ENCODE assay signal across 1 cellular context in the genomic region with DNA sequence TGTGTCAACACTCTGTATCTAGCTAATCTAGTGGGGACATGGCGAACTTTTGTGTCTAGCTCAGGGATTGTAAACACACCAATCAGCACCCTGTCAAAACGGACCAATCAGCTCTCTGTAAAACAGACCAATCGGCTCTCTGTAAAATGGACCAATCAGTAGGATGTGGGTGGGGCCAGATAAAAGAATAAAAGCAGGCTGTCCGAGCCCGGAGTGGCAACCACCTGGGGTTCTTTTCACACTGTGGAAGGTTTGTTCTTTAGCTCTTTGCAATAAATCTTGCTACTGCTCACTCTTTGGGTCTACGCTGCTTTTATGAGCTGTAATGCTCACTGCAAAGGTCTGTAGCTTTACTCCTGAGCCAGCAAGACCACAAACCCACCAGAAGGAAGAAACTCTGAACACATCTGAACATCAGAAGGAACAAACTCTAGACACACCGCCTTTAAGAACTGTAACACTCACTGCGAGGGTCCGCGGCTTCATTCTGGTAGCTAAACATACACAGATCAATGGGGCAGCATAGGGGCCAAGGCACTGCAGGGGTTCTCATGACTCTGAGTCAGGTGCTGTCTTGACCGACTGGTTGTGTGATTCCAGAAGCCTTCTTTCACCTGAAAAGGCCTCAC. TPM values are rescaled to one million over a fixed set of nuclear protein-coding genes. Genes with fewer than 3 reads are reported as not detected.
"Had no signal": no experiment of that assay in that cellular context is flagged by ENCODE, and none has a peak within 500 bp of the region (broad histone marks: within the 10 kb centered on the region; RNA-seq: fewer than 3 reads in every experiment).

No MANE protein-coding gene starts in this region.

RNA-seq across cellular contexts. Expression of a gene that starts 1.6 kb away (rescaled TPM):
- polyA plus RNA-seq: neural cell had no signal
